Comparison of ENCODE assay signal across 26 cellular contexts in the genomic region with DNA sequence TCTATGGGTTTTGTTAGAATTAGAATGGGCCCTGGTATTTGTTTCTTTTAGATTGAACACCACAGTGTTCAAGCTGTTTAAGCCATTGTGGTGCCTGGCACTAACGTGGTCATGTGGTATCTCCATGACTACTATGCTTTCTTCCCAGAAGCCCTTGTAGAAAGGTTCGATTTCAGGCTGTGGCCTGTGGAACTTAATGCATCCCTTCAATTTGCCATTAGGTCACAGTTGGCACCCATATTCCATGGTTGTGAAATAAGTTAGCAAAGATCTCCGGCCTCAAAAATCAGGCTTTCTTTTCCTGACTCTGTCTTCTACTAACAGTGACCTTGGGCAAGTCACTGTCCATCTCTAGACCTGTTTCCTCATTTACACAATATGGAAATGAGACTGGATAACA.
"Had no signal": no experiment of that assay in that cellular context is flagged by ENCODE, and none has a peak within 500 bp of the region (broad histone marks: within the 10 kb centered on the region; RNA-seq: fewer than 3 reads in every experiment).

No MANE protein-coding gene starts in this region.

- H3K27me3 ChIP-seq: MG63, SJSA1 had no signal

- H3K9me3 ChIP-seq: MG63, SJSA1 had no signal

- FAIRE-seq: HTR-8/SVneo, RCC 7860 had no signal

- DNase-seq: IMR-90, Karpas-422, KG1, MG63, NCI-H1092, NCI-H1105 treated with DMSO at 0.1 percent for 48 hours, NCI-H1417 treated with DMSO at 0.1 percent for 48 hours, NCI-H146, NCI-H1694 treated with DMSO at 0.1 percent for 48 hours, NCI-H1930, NCI-H2081, NCI-H2107, NCI-H226, NCI-H446, NCI-H510A, NCI-H524 treated with DMSO at 0.1 percent for 48 hours, NCI-H69, NCI-H774, Right ventricle myocardium superior, RPMI8226, SIG-M5 had no signal

- H3K36me3 ChIP-seq: MG63, SJSA1 had no signal

- H3K4me1 ChIP-seq: SJSA1 had no signal

- H3K27ac ChIP-seq: HL-60, SJSA1, SK-N-MC had no signal

- H3K4me3 ChIP-seq: MG63, SJSA1, SK-N-MC had no signal
